In the genomic region with DNA sequence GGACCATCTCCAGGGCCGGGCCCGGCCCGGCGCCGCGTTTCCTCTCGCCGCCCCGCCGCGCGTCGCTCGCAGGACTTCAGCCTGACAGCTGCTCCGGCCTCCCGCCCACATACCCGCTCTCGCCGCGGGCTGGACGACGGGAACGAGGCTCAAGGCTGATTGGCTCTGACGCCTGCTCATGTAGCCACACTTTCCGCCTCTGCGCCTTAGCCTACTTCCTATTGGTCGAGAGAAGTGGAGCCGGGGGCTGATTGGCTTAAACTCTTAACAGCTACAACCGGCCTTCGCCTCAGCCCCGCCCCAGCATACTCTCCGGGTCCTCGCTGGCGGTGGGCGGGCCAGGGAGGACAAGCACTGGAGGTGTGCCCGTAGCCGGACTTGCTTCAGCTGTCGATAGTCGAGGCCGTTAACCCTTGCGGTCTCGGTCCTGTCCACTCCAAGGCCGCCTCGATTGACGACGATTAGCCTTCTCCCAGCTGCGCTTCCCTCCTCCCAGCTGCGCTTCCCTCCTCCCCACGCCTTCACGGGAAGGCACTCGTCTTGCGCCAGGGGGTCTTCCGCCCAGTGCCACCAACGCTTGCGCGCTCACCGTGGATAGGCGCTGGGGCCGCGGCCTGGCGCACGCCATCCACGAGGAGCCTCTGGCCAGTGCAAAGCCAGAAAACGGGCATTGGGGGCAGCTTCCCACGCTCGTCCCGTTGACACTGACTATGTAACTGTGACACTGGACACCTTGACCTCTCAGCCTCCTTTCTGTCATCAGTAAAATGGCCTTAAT, we compare ENCODE assay signal across 1 cellular context.
TF ChIP-seq lines count a peak whose summit lies in the region.

A gene (minus strand): TSS at position 86 of the 778 bp plus-strand sequence. CDS start 79 bp downstream, at position 7.

TF ChIP-seq in HEK293, 187 proteins besides CTCF, POLR2A, EP300 and RAD21 (continued from another document and continues in another):
- TF ChIP-seq, protein P1, sequence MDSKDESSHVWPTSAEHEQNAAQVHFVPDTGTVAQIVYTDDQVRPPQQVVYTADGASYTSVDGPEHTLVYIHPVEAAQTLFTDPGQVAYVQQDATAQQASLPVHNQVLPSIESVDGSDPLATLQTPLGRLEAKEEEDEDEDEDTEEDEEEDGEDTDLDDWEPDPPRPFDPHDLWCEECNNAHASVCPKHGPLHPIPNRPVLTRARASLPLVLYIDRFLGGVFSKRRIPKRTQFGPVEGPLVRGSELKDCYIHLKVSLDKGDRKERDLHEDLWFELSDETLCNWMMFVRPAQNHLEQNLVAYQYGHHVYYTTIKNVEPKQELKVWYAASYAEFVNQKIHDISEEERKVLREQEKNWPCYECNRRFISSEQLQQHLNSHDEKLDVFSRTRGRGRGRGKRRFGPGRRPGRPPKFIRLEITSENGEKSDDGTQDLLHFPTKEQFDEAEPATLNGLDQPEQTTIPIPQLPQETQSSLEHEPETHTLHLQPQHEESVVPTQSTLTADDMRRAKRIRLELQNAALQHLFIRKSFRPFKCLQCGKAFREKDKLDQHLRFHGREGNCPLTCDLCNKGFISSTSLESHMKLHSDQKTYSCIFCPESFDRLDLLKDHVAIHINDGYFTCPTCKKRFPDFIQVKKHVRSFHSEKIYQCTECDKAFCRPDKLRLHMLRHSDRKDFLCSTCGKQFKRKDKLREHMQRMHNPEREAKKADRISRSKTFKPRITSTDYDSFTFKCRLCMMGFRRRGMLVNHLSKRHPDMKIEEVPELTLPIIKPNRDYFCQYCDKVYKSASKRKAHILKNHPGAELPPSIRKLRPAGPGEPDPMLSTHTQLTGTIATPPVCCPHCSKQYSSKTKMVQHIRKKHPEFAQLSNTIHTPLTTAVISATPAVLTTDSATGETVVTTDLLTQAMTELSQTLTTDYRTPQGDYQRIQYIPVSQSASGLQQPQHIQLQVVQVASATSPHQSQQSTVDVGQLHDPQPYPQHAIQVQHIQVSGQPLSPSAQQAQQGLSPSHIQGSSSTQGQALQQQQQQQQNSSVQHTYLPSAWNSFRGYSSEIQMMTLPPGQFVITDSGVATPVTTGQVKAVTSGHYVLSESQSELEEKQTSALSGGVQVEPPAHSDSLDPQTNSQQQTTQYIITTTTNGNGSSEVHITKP (tag by site-specific recombination; IDR thresholded peaks at IDR 0.05), result peak; percentile 86
- TF ChIP-seq, protein P2, sequence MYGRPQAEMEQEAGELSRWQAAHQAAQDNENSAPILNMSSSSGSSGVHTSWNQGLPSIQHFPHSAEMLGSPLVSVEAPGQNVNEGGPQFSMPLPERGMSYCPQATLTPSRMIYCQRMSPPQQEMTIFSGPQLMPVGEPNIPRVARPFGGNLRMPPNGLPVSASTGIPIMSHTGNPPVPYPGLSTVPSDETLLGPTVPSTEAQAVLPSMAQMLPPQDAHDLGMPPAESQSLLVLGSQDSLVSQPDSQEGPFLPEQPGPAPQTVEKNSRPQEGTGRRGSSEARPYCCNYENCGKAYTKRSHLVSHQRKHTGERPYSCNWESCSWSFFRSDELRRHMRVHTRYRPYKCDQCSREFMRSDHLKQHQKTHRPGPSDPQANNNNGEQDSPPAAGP (tag by site-specific recombination; IDR thresholded peaks at IDR 0.05), result 0 out of 2 replicates have a peak, but pooled peaks have one; percentile 34
- TF ChIP-seq ZNF76 (tag by site-specific recombination; IDR thresholded peaks at IDR 0.05; ENCODE audit: borderline replicate concordance, low read depth) (peak; percentile 65; the same call in 1 of the 2 replicates), ZNF423 (tag by site-specific recombination; IDR thresholded peaks at IDR 0.05) (peak; percentile 59; the same call in 1 of the 2 replicates), ZNF621 (tag by site-specific recombination; IDR thresholded peaks at IDR 0.05) (no peak), ZNF561 (tag by site-specific recombination; IDR thresholded peaks at IDR 0.05; ENCODE audit: borderline replicate concordance) (0 out of 2 replicates have a peak, but pooled peaks have one; percentile 11), WT1 (tag by site-specific recombination; IDR thresholded peaks at IDR 0.05) (peak; percentile 41; the same call in 1 of the 2 replicates), KLF16 (tag by site-specific recombination; IDR thresholded peaks at IDR 0.05) (peak; percentile 99), ZNF2 (tag by site-specific recombination; IDR thresholded peaks at IDR 0.05) (peak; percentile 47; the same call in 1 of the 2 replicates), ZNF211 (tag by site-specific recombination; IDR thresholded peaks at IDR 0.05; ENCODE audit: low read depth) (no peak), GLIS1 (tag by site-specific recombination; IDR thresholded peaks at IDR 0.05) (peak; percentile 80), ZNF501 (tag by site-specific recombination; IDR thresholded peaks at IDR 0.05) (peak; percentile 60), KLF9 (tag by site-specific recombination; IDR thresholded peaks at IDR 0.05; ENCODE audit: low read depth) (peak; percentile 94), ZNF155 (tag by site-specific recombination; IDR thresholded peaks at IDR 0.05) (no peak), ZNF600 (tag by site-specific recombination; IDR thresholded peaks at IDR 0.05) (peak; percentile 51; the same call in 1 of the 2 replicates), ZNF23 (tag by site-specific recombination; IDR thresholded peaks at IDR 0.05; ENCODE audit: borderline replicate concordance) (no peak), ZIC2 (tag by site-specific recombination; IDR thresholded peaks at IDR 0.05) (peak; percentile 95), BCL11B (tag by site-specific recombination; IDR thresholded peaks at IDR 0.05; ENCODE audit: low read depth) (peak; percentile 97), ZNF16 (tag by site-specific recombination; IDR thresholded peaks at IDR 0.05; ENCODE audit: low read depth) (no peak), EGR2 (tag by site-specific recombination; IDR thresholded peaks at IDR 0.05; ENCODE audit: low read depth) (peak; percentile 83), ZNF324 (tag by site-specific recombination; IDR thresholded peaks at IDR 0.05) (peak; percentile 56; the same call in 1 of the 2 replicates), ZNF544 (tag by site-specific recombination; IDR thresholded peaks at IDR 0.05) (no peak), ZXDB (tag by site-specific recombination; IDR thresholded peaks at IDR 0.05) (peak; percentile 64)
- TF ChIP-seq, protein P3, sequence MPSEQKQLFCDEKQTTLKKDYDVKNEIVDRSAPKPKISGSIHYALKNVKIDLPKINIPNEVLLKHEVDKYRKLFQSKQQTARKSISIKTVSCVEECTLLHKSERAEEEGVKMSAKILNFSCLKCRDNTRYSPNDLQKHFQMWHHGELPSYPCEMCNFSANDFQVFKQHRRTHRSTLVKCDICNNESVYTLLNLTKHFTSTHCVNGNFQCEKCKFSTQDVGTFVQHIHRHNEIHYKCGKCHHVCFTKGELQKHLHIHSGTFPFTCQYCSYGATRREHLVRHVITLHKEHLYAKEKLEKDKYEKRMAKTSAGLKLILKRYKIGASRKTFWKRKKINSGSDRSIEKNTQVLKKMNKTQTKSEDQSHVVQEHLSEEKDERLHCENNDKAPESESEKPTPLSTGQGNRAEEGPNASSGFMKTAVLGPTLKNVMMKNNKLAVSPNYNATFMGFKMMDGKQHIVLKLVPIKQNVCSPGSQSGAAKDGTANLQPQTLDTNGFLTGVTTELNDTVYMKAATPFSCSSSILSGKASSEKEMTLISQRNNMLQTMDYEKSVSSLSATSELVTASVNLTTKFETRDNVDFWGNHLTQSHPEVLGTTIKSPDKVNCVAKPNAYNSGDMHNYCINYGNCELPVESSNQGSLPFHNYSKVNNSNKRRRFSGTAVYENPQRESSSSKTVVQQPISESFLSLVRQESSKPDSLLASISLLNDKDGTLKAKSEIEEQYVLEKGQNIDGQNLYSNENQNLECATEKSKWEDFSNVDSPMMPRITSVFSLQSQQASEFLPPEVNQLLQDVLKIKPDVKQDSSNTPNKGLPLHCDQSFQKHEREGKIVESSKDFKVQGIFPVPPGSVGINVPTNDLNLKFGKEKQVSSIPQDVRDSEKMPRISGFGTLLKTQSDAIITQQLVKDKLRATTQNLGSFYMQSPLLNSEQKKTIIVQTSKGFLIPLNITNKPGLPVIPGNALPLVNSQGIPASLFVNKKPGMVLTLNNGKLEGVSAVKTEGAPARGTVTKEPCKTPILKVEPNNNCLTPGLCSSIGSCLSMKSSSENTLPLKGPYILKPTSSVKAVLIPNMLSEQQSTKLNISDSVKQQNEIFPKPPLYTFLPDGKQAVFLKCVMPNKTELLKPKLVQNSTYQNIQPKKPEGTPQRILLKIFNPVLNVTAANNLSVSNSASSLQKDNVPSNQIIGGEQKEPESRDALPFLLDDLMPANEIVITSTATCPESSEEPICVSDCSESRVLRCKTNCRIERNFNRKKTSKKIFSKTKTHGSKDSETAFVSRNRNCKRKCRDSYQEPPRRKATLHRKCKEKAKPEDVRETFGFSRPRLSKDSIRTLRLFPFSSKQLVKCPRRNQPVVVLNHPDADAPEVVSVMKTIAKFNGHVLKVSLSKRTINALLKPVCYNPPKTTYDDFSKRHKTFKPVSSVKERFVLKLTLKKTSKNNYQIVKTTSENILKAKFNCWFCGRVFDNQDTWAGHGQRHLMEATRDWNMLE (tag by site-specific recombination; conservative IDR thresholded peaks at IDR 0.05; ENCODE audit: low read depth), result no peak
- TF ChIP-seq, protein P4, sequence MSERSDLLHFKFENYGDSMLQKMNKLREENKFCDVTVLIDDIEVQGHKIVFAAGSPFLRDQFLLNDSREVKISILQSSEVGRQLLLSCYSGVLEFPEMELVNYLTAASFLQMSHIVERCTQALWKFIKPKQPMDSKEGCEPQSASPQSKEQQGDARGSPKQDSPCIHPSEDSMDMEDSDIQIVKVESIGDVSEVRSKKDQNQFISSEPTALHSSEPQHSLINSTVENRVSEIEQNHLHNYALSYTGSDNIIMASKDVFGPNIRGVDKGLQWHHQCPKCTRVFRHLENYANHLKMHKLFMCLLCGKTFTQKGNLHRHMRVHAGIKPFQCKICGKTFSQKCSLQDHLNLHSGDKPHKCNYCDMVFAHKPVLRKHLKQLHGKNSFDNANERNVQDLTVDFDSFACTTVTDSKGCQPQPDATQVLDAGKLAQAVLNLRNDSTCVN (tag by site-specific recombination; optimal IDR thresholded peaks at IDR 0.05), result peak; percentile 95
- TF ChIP-seq, protein P5, sequence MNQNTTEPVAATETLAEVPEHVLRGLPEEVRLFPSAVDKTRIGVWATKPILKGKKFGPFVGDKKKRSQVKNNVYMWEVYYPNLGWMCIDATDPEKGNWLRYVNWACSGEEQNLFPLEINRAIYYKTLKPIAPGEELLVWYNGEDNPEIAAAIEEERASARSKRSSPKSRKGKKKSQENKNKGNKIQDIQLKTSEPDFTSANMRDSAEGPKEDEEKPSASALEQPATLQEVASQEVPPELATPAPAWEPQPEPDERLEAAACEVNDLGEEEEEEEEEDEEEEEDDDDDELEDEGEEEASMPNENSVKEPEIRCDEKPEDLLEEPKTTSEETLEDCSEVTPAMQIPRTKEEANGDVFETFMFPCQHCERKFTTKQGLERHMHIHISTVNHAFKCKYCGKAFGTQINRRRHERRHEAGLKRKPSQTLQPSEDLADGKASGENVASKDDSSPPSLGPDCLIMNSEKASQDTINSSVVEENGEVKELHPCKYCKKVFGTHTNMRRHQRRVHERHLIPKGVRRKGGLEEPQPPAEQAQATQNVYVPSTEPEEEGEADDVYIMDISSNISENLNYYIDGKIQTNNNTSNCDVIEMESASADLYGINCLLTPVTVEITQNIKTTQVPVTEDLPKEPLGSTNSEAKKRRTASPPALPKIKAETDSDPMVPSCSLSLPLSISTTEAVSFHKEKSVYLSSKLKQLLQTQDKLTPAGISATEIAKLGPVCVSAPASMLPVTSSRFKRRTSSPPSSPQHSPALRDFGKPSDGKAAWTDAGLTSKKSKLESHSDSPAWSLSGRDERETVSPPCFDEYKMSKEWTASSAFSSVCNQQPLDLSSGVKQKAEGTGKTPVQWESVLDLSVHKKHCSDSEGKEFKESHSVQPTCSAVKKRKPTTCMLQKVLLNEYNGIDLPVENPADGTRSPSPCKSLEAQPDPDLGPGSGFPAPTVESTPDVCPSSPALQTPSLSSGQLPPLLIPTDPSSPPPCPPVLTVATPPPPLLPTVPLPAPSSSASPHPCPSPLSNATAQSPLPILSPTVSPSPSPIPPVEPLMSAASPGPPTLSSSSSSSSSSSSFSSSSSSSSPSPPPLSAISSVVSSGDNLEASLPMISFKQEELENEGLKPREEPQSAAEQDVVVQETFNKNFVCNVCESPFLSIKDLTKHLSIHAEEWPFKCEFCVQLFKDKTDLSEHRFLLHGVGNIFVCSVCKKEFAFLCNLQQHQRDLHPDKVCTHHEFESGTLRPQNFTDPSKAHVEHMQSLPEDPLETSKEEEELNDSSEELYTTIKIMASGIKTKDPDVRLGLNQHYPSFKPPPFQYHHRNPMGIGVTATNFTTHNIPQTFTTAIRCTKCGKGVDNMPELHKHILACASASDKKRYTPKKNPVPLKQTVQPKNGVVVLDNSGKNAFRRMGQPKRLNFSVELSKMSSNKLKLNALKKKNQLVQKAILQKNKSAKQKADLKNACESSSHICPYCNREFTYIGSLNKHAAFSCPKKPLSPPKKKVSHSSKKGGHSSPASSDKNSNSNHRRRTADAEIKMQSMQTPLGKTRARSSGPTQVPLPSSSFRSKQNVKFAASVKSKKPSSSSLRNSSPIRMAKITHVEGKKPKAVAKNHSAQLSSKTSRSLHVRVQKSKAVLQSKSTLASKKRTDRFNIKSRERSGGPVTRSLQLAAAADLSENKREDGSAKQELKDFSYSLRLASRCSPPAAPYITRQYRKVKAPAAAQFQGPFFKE (tag by site-specific recombination; IDR thresholded peaks at IDR 0.05; ENCODE audit: borderline replicate concordance), result no peak
- TF ChIP-seq, protein P6, sequence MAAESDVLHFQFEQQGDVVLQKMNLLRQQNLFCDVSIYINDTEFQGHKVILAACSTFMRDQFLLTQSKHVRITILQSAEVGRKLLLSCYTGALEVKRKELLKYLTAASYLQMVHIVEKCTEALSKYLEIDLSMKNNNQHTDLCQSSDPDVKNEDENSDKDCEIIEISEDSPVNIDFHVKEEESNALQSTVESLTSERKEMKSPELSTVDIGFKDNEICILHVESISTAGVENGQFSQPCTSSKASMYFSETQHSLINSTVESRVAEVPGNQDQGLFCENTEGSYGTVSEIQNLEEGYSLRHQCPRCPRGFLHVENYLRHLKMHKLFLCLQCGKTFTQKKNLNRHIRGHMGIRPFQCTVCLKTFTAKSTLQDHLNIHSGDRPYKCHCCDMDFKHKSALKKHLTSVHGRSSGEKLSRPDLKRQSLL (tag by site-specific recombination; IDR thresholded peaks at IDR 0.05), result 0 out of 2 replicates have a peak, but pooled peaks have one; percentile 5
- TF ChIP-seq, protein P7, sequence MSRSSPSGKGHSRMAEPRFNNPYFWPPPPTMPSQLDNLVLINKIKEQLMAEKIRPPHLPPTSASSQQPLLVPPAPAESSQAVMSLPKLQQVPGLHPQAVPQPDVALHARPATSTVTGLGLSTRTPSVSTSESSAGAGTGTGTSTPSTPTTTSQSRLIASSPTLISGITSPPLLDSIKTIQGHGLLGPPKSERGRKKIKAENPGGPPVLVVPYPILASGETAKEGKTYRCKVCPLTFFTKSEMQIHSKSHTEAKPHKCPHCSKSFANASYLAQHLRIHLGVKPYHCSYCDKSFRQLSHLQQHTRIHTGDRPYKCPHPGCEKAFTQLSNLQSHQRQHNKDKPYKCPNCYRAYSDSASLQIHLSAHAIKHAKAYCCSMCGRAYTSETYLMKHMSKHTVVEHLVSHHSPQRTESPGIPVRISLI (tag by site-specific recombination; IDR thresholded peaks at IDR 0.05), result no peak
- TF ChIP-seq, protein P8, sequence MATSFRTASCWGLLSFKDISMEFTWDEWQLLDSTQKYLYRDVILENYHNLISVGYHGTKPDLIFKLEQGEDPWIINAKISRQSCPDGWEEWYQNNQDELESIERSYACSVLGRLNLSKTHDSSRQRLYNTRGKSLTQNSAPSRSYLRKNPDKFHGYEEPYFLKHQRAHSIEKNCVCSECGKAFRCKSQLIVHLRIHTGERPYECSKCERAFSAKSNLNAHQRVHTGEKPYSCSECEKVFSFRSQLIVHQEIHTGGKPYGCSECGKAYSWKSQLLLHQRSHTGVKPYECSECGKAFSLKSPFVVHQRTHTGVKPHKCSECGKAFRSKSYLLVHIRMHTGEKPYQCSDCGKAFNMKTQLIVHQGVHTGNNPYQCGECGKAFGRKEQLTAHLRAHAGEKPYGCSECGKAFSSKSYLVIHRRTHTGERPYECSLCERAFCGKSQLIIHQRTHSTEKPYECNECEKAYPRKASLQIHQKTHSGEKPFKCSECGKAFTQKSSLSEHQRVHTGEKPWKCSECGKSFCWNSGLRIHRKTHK (tag by site-specific recombination; IDR thresholded peaks at IDR 0.05), result no peak
